ENCODE assay signal across 27 cellular contexts in the genomic region with DNA sequence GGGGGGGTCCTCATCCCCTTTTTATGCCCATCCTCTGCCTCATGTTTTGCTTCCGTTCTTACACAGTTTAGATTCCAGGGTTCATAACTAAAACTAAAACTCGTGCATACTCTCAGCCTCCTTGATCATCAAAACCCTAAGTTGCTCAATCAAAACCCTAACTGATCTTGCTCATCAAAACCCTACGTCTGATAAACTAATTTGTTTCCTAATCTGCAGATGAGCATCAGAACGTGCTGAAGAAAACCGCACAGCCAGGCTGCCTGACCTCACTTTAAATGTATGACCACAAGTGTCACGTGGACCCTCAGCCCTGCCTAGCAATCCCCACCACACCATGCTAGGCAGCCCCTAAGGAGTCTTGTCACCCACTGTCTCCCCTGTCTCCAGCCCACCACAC.
"Had no signal": no experiment of that assay in that cellular context is flagged by ENCODE, and none has a peak within 500 bp of the region (broad histone marks: within the 10 kb centered on the region; RNA-seq: fewer than 3 reads in every experiment).

No MANE protein-coding gene starts in this region.

- H3K4me3 ChIP-seq: adrenal gland, body of pancreas, breast epithelium had no signal

- ATAC-seq: activated CD8-positive, alpha-beta T cell treated with anti-CD3 and anti-CD28 coated beads for 36 hours; activated T-cell treated with anti-CD3 and anti-CD28 coated beads, Interleukin-2, amount 50 U/mL, for 4 hours; body of pancreas had no signal

- H3K4me1 ChIP-seq: adrenal gland, body of pancreas, breast epithelium had no signal

- H3K27me3 ChIP-seq: adrenal gland, body of pancreas, brain microvascular endothelial cell, breast epithelium had no signal

- DNase-seq: activated B cell treated with CpG ODN at 0.5 μM for 24 hours; activated CD4-positive, alpha-beta memory T cell treated with anti-CD3 and anti-CD28 coated beads for 36 hours; activated CD4-positive, alpha-beta T cell treated with anti-CD3 and anti-CD28 coated beads for 4 hours; activated CD4-positive, alpha-beta T cell treated with anti-CD3 and anti-CD28 coated beads, Interleukin-2, amount 10 ng/mL, durations not matched to agents 24 days and 14 days; activated CD4-positive, alpha-beta T cell treated with anti-CD3 and anti-CD28 coated beads, Interleukin-2, amount 50 U/mL, for 1 hour; activated CD4-positive, alpha-beta T cell treated with anti-CD3 and anti-CD28 coated beads, Interleukin-2, amount 50 U/mL, for 4 hours; activated CD4-positive, CD25-positive, alpha-beta regulatory T cell treated with anti-CD3 and anti-CD28 coated beads, Interleukin-2, amount 50 U/mL, for 72 hours; activated CD8-positive, alpha-beta memory T cell treated with anti-CD3 and anti-CD28 coated beads, Interleukin-2, amount 50 U/mL, for 4 hours; activated CD8-positive, alpha-beta T cell treated with anti-CD3 and anti-CD28 coated beads for 36 hours; activated effector memory CD4-positive, alpha-beta T cell treated with Interleukin-2 at 50 U/mL for 16 hours; activated gamma-delta T cell; activated naive CD4-positive, alpha-beta T cell treated with anti-CD3 and anti-CD28 coated beads, Interleukin-2, amount 10 ng/mL, durations not matched to agents 7 days and 5 days; activated naive CD4-positive, alpha-beta T cell treated with Interleukin-2 at 50 U/mL for 16 hours; activated naive CD8-positive, alpha-beta T cell treated with anti-CD3 and anti-CD28 coated beads for 36 hours; activated T-cell treated with anti-CD3 and anti-CD28 coated beads for 4 hours; activated T-cell treated with anti-CD3 and anti-CD28 coated beads, Interleukin-2, amount 50 U/mL, for 1 hour; activated T-cell treated with anti-CD3 and anti-CD28 coated beads, Interleukin-2, amount 50 U/mL, for 4 hours; amniotic stem cell; aorta; body of pancreas; brain microvascular endothelial cell; central memory CD4-positive, alpha-beta T cell; T-helper 1 cell; T-helper 2 cell; T-helper 9 cell had no signal

- H3K27ac ChIP-seq: adrenal gland, body of pancreas, brain microvascular endothelial cell, breast epithelium had no signal

- H3K36me3 ChIP-seq: adrenal gland, brain microvascular endothelial cell, breast epithelium had no signal

- H3K9me3 ChIP-seq: adrenal gland, body of pancreas, breast epithelium had no signal
